Comparison of ENCODE assay signal across 1 cellular context in the genomic region with DNA sequence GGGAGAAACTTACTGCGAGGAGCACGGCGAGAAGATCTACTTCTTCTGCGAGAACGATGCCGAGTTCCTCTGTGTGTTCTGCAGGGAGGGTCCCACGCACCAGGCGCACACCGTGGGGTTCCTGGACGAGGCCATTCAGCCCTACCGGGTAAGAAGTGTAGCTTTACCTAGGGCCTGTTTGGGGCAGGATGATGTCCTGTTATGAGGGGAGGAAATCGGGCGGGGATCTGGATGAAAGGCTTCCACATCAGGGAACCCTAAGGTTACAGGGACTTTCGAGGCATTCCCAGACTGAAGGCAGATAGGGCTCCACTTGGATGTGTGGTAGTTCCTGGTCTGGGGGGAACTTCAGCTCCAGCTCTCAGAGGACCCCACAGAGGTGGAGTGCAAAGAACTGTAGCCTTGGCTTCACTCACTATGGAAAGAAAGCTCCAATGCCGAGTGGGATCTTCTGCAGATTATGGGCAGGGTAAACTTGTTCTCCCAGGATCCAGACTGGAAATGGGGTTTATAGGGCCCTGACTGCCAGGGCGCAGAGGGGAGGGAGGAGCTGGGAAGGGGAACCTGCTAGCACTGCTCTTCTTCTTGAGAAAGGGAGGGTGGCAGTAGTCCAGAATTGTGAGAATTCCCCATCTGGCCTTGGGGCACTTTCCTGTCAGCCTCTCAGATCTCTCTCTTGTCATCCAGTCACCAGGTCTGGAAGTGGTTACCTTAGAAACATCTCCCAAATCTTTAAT.
A peak's percentile ranks its signal among the peaks of the same experiment; 100 is the strongest.
TF ChIP-seq lines count a peak whose summit lies in the region.

No MANE protein-coding gene starts in this region.

TF ChIP-seq in HepG2, 621 proteins besides CTCF, POLR2A, EP300 and RAD21 (continued from another document):
- TF ChIP-seq, protein P1, sequence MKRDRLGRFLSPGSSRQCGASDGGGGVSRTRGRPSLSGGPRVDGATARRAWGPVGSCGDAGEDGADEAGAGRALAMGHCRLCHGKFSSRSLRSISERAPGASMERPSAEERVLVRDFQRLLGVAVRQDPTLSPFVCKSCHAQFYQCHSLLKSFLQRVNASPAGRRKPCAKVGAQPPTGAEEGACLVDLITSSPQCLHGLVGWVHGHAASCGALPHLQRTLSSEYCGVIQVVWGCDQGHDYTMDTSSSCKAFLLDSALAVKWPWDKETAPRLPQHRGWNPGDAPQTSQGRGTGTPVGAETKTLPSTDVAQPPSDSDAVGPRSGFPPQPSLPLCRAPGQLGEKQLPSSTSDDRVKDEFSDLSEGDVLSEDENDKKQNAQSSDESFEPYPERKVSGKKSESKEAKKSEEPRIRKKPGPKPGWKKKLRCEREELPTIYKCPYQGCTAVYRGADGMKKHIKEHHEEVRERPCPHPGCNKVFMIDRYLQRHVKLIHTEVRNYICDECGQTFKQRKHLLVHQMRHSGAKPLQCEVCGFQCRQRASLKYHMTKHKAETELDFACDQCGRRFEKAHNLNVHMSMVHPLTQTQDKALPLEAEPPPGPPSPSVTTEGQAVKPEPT (CRISPR knock-in tag; IDR thresholded peaks at IDR 0.05; ENCODE audit: low read depth), result 0 out of 2 replicates have a peak, but pooled peaks have one; percentile 28
- 0 out of 2 replicates have a peak, but pooled peaks have one; percentile 21 for TF ChIP-seq HOXA7 (CRISPR knock-in tag; IDR thresholded peaks at IDR 0.05)
- 0 out of 2 replicates have a peak, but pooled peaks have one; percentile 27 for TF ChIP-seq PITX1 (CRISPR knock-in tag; IDR thresholded peaks at IDR 0.05)
- TF ChIP-seq NCOA5 (CRISPR knock-in tag; IDR thresholded peaks at IDR 0.05), result no peak
- TF ChIP-seq ZBTB3 (CRISPR knock-in tag; IDR thresholded peaks at IDR 0.05; ENCODE audit: borderline replicate concordance, low read depth), result 0 out of 2 replicates have a peak, but pooled peaks have one; percentile 0
- no peak for TF ChIP-seq CENPT (CRISPR knock-in tag; IDR thresholded peaks at IDR 0.05; ENCODE audit: low read depth)
- TF ChIP-seq ZNF589 (CRISPR knock-in tag; conservative IDR thresholded peaks at IDR 0.05), result 0 out of 2 replicates have a peak, but pooled peaks have one; percentile 4
- peak; percentile 20 for TF ChIP-seq IKZF4 (CRISPR knock-in tag; IDR thresholded peaks at IDR 0.05; ENCODE audit: borderline replicate concordance, low read depth, not compliant biosample characterization)
- TF ChIP-seq MAZ (IDR thresholded peaks at IDR 0.05; ENCODE audit: borderline replicate concordance, low read depth, low read length), result no peak
- 0 out of 2 replicates have a peak, but pooled peaks have one; percentile 10 for TF ChIP-seq MAZ (CRISPR knock-in tag; IDR thresholded peaks at IDR 0.05; ENCODE audit: low read depth)
- TF ChIP-seq ZNF569 (CRISPR knock-in tag; IDR thresholded peaks at IDR 0.05; ENCODE audit: borderline replicate concordance), result no peak
- no peak for TF ChIP-seq ZNF775 (CRISPR knock-in tag; IDR thresholded peaks at IDR 0.05; ENCODE audit: borderline replicate concordance)
- TF ChIP-seq SP140L (CRISPR knock-in tag; IDR thresholded peaks at IDR 0.05; ENCODE audit: borderline replicate concordance), result no peak
